28 cellular contexts compared by ENCODE assay signal in genomic region chr11:87326594-87326993, GRCh38.
"Had no signal": no experiment of that assay in that cellular context is flagged by ENCODE, and none has a peak within 500 bp of the region (broad histone marks: within the 10 kb centered on the region; RNA-seq: fewer than 3 reads in every experiment).

No MANE protein-coding gene starts in this region.

- H3K9me3 ChIP-seq: colonic mucosa, esophagus muscularis mucosa, esophagus squamous epithelium, gastrocnemius medialis, gastroesophageal sphincter, heart left ventricle, heart right ventricle had no signal

- H3K4me2 ChIP-seq: hepatocyte had no signal

- H3K4me3 ChIP-seq: colonic mucosa, coronary artery, dorsolateral prefrontal cortex, esophagus muscularis mucosa, esophagus squamous epithelium, gastrocnemius medialis, gastroesophageal sphincter, heart left ventricle, heart right ventricle, hepatocyte had no signal

- H3K27me3 ChIP-seq: colonic mucosa, dorsolateral prefrontal cortex, esophagus muscularis mucosa, esophagus squamous epithelium, foreskin keratinocyte, gastrocnemius medialis, gastroesophageal sphincter, heart left ventricle, heart right ventricle, hepatocyte had no signal

- DNase-seq: colonic mucosa; dermis blood vessel endothelial cell; dorsolateral prefrontal cortex; effector CD4-positive, alpha-beta T cell; effector CD8-positive, alpha-beta T cell; effector memory CD4-positive, alpha-beta T cell; effector memory CD8-positive, alpha-beta T cell; endodermal cell; erythroblast; esophagus squamous epithelium; foreskin fibroblast; foreskin keratinocyte; foreskin melanocyte; gastrocnemius medialis; glutamatergic neuron; head of caudate nucleus; heart left ventricle; heart right ventricle had no signal

- H3K79me2 ChIP-seq: hepatocyte had no signal

- H3K36me3 ChIP-seq: colonic mucosa had no signal

- H2AFZ ChIP-seq: hepatocyte had no signal

- FAIRE-seq: colon, endometrium, endothelial cell of umbilical vein, frontal cortex had no signal

- H3K27ac ChIP-seq: colonic mucosa, coronary artery, dorsolateral prefrontal cortex, epithelial cell of prostate, esophagus squamous epithelium, foreskin keratinocyte, gastrocnemius medialis, gastroesophageal sphincter, heart left ventricle, heart right ventricle, hepatocyte had no signal

- H3K4me1 ChIP-seq: colonic mucosa, foreskin keratinocyte had no signal

- ATAC-seq: effector memory CD8-positive, alpha-beta T cell; esophagus mucosa; foreskin keratinocyte; gastrocnemius medialis; heart left ventricle; heart right ventricle had no signal
